In genomic region chr19:34963531-34964406, GRCh38 we compare ENCODE assay signal across 1 cellular context.
TF ChIP-seq lines count a peak whose summit lies in the region.

Gene ZNF792 (minus strand): TSS chr19:34964229. CDS start chr19:34963662, 567 bp downstream.

TF ChIP-seq in HEK293, 187 proteins besides CTCF, POLR2A, EP300 and RAD21 (continued from another document):
- TF ChIP-seq ZBTB44 (tag by site-specific recombination; IDR thresholded peaks at IDR 0.05) (peak; percentile 12; the same call in 1 of the 2 replicates), ZNF391 (tag by site-specific recombination; IDR thresholded peaks at IDR 0.05; ENCODE audit: borderline replicate concordance, low read depth) (peak; percentile 70; the same call in 1 of the 2 replicates), ZNF214 (tag by site-specific recombination; IDR thresholded peaks at IDR 0.05; ENCODE audit: borderline replicate concordance) (no peak), ZFP69B (tag by site-specific recombination; IDR thresholded peaks at IDR 0.05) (peak; percentile 96), ZNF10 (tag by site-specific recombination; IDR thresholded peaks at IDR 0.05) (peak; percentile 68; the same call in 1 of the 2 replicates), ZNF146 (tag by site-specific recombination; IDR thresholded peaks at IDR 0.05) (0 out of 2 replicates have a peak, but pooled peaks have one; percentile 34), ZBTB6 (tag by site-specific recombination; IDR thresholded peaks at IDR 0.05) (peak; percentile 56; the same call in 1 of the 2 replicates), HOXA7 (CRISPR knock-in tag; IDR thresholded peaks at IDR 0.05; ENCODE audit: borderline replicate concordance) (no peak), ZNF777 (tag by site-specific recombination; IDR thresholded peaks at IDR 0.05; ENCODE audit: borderline replicate concordance) (peak; percentile 89; the same call in 1 of the 2 replicates), RBAK (tag by site-specific recombination; IDR thresholded peaks at IDR 0.05) (no peak), REST (tag by site-specific recombination; IDR thresholded peaks at IDR 0.05) (no peak; the same call in 1 of the 2 replicates), ZNF148 (tag by site-specific recombination; IDR thresholded peaks at IDR 0.05; ENCODE audit: borderline replicate concordance) (0 out of 2 replicates have a peak, but pooled peaks have one; percentile 53), ZNF423 (tag by site-specific recombination; IDR thresholded peaks at IDR 0.05) (peak; percentile 78), SALL2 (tag by site-specific recombination; IDR thresholded peaks at IDR 0.05; ENCODE audit: borderline replicate concordance) (no peak), ZNF561 (tag by site-specific recombination; IDR thresholded peaks at IDR 0.05; ENCODE audit: borderline replicate concordance) (peak; percentile 94), ZNF37A (tag by site-specific recombination; IDR thresholded peaks at IDR 0.05) (no peak), ZNF223 (tag by site-specific recombination; IDR thresholded peaks at IDR 0.05) (peak; percentile 80), KLF16 (tag by site-specific recombination; IDR thresholded peaks at IDR 0.05) (no peak; the same call in 1 of the 2 replicates), GLIS2 (tag by site-specific recombination; IDR thresholded peaks at IDR 0.05) (peak; percentile 99), ZNF76 (tag by site-specific recombination; IDR thresholded peaks at IDR 0.05; ENCODE audit: borderline replicate concordance, low read depth) (peak; percentile 49; the same call in 1 of the 2 replicates), ZNF350 (tag by site-specific recombination; IDR thresholded peaks at IDR 0.05) (no peak), ZNF664 (tag by site-specific recombination; IDR thresholded peaks at IDR 0.05) (no peak), INSM2 (tag by site-specific recombination; IDR thresholded peaks at IDR 0.05) (0 out of 2 replicates have a peak, but pooled peaks have one; percentile 30), ZNF221 (tag by site-specific recombination; IDR thresholded peaks at IDR 0.05; ENCODE audit: borderline replicate concordance) (no peak)
